Comparison of ENCODE assay signal across 9 cellular contexts in the genomic region with DNA sequence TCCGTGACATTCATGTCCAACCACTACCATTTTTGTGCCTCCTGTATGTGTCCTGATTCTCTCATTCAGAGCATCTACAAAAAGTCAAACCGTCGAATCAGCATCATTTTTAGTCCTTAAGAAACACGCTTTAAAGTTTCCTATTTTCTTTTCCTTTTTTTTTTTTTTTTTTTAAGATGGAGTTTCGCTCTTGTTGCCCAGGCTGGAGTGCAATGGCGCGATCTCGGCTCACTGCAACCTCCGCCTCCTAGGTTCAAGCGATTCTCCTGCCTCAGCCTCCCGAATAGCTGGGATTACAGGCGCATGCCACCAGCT. TPM values are rescaled to one million over a fixed set of nuclear protein-coding genes. Genes with fewer than 3 reads are reported as not detected.
A peak's percentile ranks its signal among the peaks of the same experiment; 100 is the strongest.
DNase-seq lines count a peak whose midpoint lies in the region; ATAC-seq, FAIRE-seq and TF ChIP-seq lines count a peak whose summit lies in the region.
"Not testable (repeated sequence)": the region's sequence is repeated elsewhere in the genome, so short reads cannot be mapped to it uniquely, and the experiment has no call there.
"Had no signal": no experiment of that assay in that cellular context is flagged by ENCODE, and none has a peak within 500 bp of the region (broad histone marks: within the 10 kb centered on the region; RNA-seq: fewer than 3 reads in every experiment).

No MANE protein-coding gene starts in this region.

- intact Hi-C loops in activated CD4-positive, alpha-beta T cell treated with anti-CD3 and anti-CD28 coated beads, Interleukin-2, amount 10 ng/mL, durations not matched to agents 24 days and 14 days (cut with micrococcal nuclease) = loop anchor here (5.0 kb wide), 1 partner anchor 295 kb away; the partner anchor contains the start of gene GINM1
- intact Hi-C loops in body of pancreas (cut with DNase I) = not testable (repeated sequence)
- intact Hi-C loops in HepG2 (cut with micrococcal nuclease; ENCODE audit: unreplicated experiment) = loop anchor here (5.0 kb wide), 1 partner anchor 115 kb away; the partner anchor contains the start of genes NUP43 and PCMT1

- 67 to 73% methylated on average over 12 of the region's 12 CpGs for WGBS in body of pancreas, 2 donors
- WGBS in HepG2 (ENCODE audit: low lambda C conversion rate) = 55% methylated on average over 12 of the region's 12 CpGs

- TF ChIP-seq RAD21 in HepG2 (CRISPR knock-in tag; IDR thresholded peaks at IDR 0.05) = not testable (repeated sequence)

- not testable (repeated sequence) for H4K20me1 ChIP-seq in KMS-11 (ENCODE audit: insufficient read depth)
- peaks cover 16% of the 10 kb centered on the region; the same call in 1 of the 2 replicates for H4K20me1 ChIP-seq in HepG2 (ENCODE audit: insufficient read depth, low read length)

- TF ChIP-seq CTCF in BJ (IDR thresholded peaks at IDR 0.05; ENCODE audit: insufficient read depth, low read depth, low read length); KMS-11 (conservative IDR thresholded peaks at IDR 0.05; ENCODE audit: low read depth, low read length); body of pancreas (IDR thresholded peaks at IDR 0.05); epithelial cell of esophagus (IDR thresholded peaks at IDR 0.05; ENCODE audit: insufficient read depth, low read depth, low read length, missing control alignments); HepG2 (CRISPR knock-in tag; IDR thresholded peaks at IDR 0.05); osteocyte (IDR thresholded peaks at IDR 0.05): not testable (repeated sequence)

- TF ChIP-seq POLR2A in body of pancreas (IDR thresholded peaks at IDR 0.05) = not testable (repeated sequence)
- 0 out of 4 replicates have a peak, but pooled peaks of 1 of the 2 experiments have one; percentile 17 for TF ChIP-seq POLR2A in HepG2 (IDR thresholded peaks at IDR 0.05; ENCODE audit: insufficient read depth in 1 of 2, low read depth in 2 of 2, low read length in 2 of 2)

- H3K79me2 ChIP-seq in KMS-11 (ENCODE audit: insufficient read depth, low read depth) = not testable (repeated sequence)
- H3K79me2 ChIP-seq in HepG2 (ENCODE audit: insufficient read depth, low read length) = peaks cover 29% of the 10 kb centered on the region

- POLR2A ChIA-PET in BJ (lab: Charles Lee) = not testable (repeated sequence)
- POLR2A ChIA-PET in HepG2 (lab: Yijun Ruan, JAX) = interaction anchor here (7.4 kb wide), 1 partner anchor 16 kb away, joined by 56 read pairs; no protein-coding TSS in a partner anchor

- H3K4me1 ChIP-seq in KMS-11 (ENCODE audit: low read depth, poor library complexity, severe bottlenecking) = not testable (repeated sequence)
- H3K4me1 ChIP-seq in body of pancreas = peaks cover 36% of the 10 kb centered on the region
- peaks cover 52% of the 10 kb centered on the region for H3K4me1 ChIP-seq in HepG2 (ENCODE audit: insufficient read depth, low read length)
- H3K4me1 ChIP-seq in subcutaneous abdominal adipose tissue (ENCODE audit: control insufficient read depth in 5 of 5, insufficient read depth in 5 of 5, low read length in 5 of 5) = peaks cover 0 to 38% (median 23%) of the 10 kb centered on the region in 5 donors

- not testable (repeated sequence) for FAIRE-seq in HepG2 (lab: Jason Lieb, UNC)

- H3K4me2 ChIP-seq in KMS-11 = peak overlapping the region; percentile 52
- H3K4me2 ChIP-seq in HepG2 (ENCODE audit: low read depth, low read length) = peak overlapping the region; percentile 88

- H3K36me3 ChIP-seq in BJ (ENCODE audit: control insufficient read depth, insufficient read depth, low read length); KMS-11 (ENCODE audit: insufficient read depth); body of pancreas (replicated peaks in 1 of 2; ENCODE audit: insufficient read depth in 1 of 2, low read depth in 2 of 2); HepG2 (replicated peaks in 1 of 2; ENCODE audit: control insufficient read depth in 1 of 2, insufficient read depth in 2 of 2, low read length in 2 of 2); subcutaneous abdominal adipose tissue (ENCODE audit: control insufficient read depth in 5 of 5, insufficient read depth in 5 of 5, low read length in 5 of 5): not testable (repeated sequence)

- H3K36me3 Mint-ChIP-seq in activated CD4-positive, alpha-beta T cell treated with anti-CD3 and anti-CD28 coated beads, Interleukin-2, amount 10 ng/mL, durations not matched to agents 24 days and 14 days (ENCODE audit: low read depth); osteocyte (ENCODE audit: unreplicated experiment): not testable (repeated sequence)

- TF ChIP-seq EP300 in HepG2 (IDR thresholded peaks at IDR 0.05; ENCODE audit: low read depth in 2 of 2, low read length in 2 of 2); HepG2 (CRISPR knock-in tag; IDR thresholded peaks at IDR 0.05; ENCODE audit: borderline replicate concordance): not testable (repeated sequence)

- not testable (repeated sequence) for H3K9me3 Mint-ChIP-seq in activated CD4-positive, alpha-beta T cell treated with anti-CD3 and anti-CD28 coated beads, Interleukin-2, amount 10 ng/mL, durations not matched to agents 24 days and 14 days; osteocyte (ENCODE audit: unreplicated experiment)

- BruUV-seq in HepG2 (replicated peaks; lab: Mats Ljungman, UMichigan) = not testable (repeated sequence)

- H3K27me3 ChIP-seq in BJ (ENCODE audit: control insufficient read depth, insufficient read depth, low read length); KMS-11 (ENCODE audit: insufficient read depth, low read depth); body of pancreas; HepG2 (ENCODE audit: control insufficient read depth in 1 of 2, insufficient read depth in 2 of 2, low read length in 2 of 2); subcutaneous abdominal adipose tissue (ENCODE audit: control insufficient read depth in 5 of 5, insufficient read depth in 4 of 5, low read length in 5 of 5): not testable (repeated sequence)

- peak overlapping the region; percentile 65 for H3K4me3 ChIP-seq in BJ (ENCODE audit: low read depth, low read length)
- H3K4me3 ChIP-seq in KMS-11 (IDR thresholded peaks at IDR 0.05; ENCODE audit: insufficient read depth, low read depth, low read length); body of pancreas: not testable (repeated sequence)
- peak overlapping the region; percentile 83 for H3K4me3 ChIP-seq in epithelial cell of esophagus (ENCODE audit: low read length)
- peak overlapping the region; percentile 66 to 93 (median 83); a peak in 5 of 6 replicates for H3K4me3 ChIP-seq in HepG2 (replicated peaks in 1 of 3; ENCODE audit: insufficient read depth in 1 of 3, low read depth in 2 of 3, low read length in 3 of 3)
- peak overlapping the region in 2 of 5 donors; percentile 69 to 85 for H3K4me3 ChIP-seq in subcutaneous abdominal adipose tissue (ENCODE audit: low read depth in 1 of 5, low read length in 5 of 5)

- peaks cover 18% of the 10 kb centered on the region for H3K4me1 Mint-ChIP-seq in activated CD4-positive, alpha-beta T cell treated with anti-CD3 and anti-CD28 coated beads, Interleukin-2, amount 10 ng/mL, durations not matched to agents 24 days and 14 days
- peaks cover 61% of the 10 kb centered on the region for H3K4me1 Mint-ChIP-seq in osteocyte (ENCODE audit: unreplicated experiment)

- in situ Hi-C loops in HepG2 (cut with HindIII; ENCODE audit: extremely low pct_ligation_motif_present, low pct_unique_long_range_greater_than_20kb) = not testable (repeated sequence)

- H3K9ac ChIP-seq in KMS-11; subcutaneous abdominal adipose tissue (ENCODE audit: low read length in 5 of 5): not testable (repeated sequence)
- H3K9ac ChIP-seq in HepG2 (ENCODE audit: insufficient read depth, low read depth, low read length) = peak overlapping the region; percentile 12; the same call in 1 of the 2 replicates

- not testable (repeated sequence) for ATAC-seq in body of pancreas, HepG2

- CTCF ChIA-PET in BJ (lab: Yijun Ruan, JAX) = interaction anchor here (1.0 to 3.0 kb wide), 3 partner anchors 13 to 62 kb away, joined by 3 to 7 read pairs (median 7); no protein-coding TSS in a partner anchor
- CTCF ChIA-PET in HepG2 (lab: Yijun Ruan, JAX; ENCODE audit: low intra/inter-chr PET ratio, low total read pairs) = not testable (repeated sequence)

- not testable (repeated sequence) for DNase-seq in BJ (ENCODE audit: low read depth); activated CD4-positive, alpha-beta T cell treated with anti-CD3 and anti-CD28 coated beads, Interleukin-2, amount 10 ng/mL, durations not matched to agents 24 days and 14 days; body of pancreas; epithelial cell of esophagus (ENCODE audit: low read depth); HepG2 (ENCODE audit: low spot score); osteocyte (ENCODE audit: extremely low spot score, unreplicated experiment)

- H3K4me3 Mint-ChIP-seq in activated CD4-positive, alpha-beta T cell treated with anti-CD3 and anti-CD28 coated beads, Interleukin-2, amount 10 ng/mL, durations not matched to agents 24 days and 14 days = peak overlapping the region; percentile 60
- H3K4me3 Mint-ChIP-seq in osteocyte (ENCODE audit: unreplicated experiment) = peak overlapping the region; percentile 90

- not testable (repeated sequence) for H3K27ac Mint-ChIP-seq in activated CD4-positive, alpha-beta T cell treated with anti-CD3 and anti-CD28 coated beads, Interleukin-2, amount 10 ng/mL, durations not matched to agents 24 days and 14 days
- H3K27ac Mint-ChIP-seq in osteocyte (ENCODE audit: unreplicated experiment) = peak overlapping the region; percentile 99

- H3K27ac ChIP-seq in KMS-11; HepG2 (ENCODE audit: extremely low read length, insufficient read depth, low read length): not testable (repeated sequence)
- H3K27ac ChIP-seq in body of pancreas (peak overlapping the region; percentile 97 to 99 (median 98)), subcutaneous abdominal adipose tissue (ENCODE audit: low read depth, low read length) (peak overlapping the region; percentile 89)

- not testable (repeated sequence) for H3K9me3 ChIP-seq in body of pancreas; HepG2 (ENCODE audit: low read length); subcutaneous abdominal adipose tissue (ENCODE audit: control insufficient read depth in 5 of 5, low read length in 5 of 5)

- H3K27me3 Mint-ChIP-seq in activated CD4-positive, alpha-beta T cell treated with anti-CD3 and anti-CD28 coated beads, Interleukin-2, amount 10 ng/mL, durations not matched to agents 24 days and 14 days = peaks cover 30% of the 10 kb centered on the region
- H3K27me3 Mint-ChIP-seq in osteocyte (ENCODE audit: unreplicated experiment) = not testable (repeated sequence)

- not testable (repeated sequence) for H2AFZ ChIP-seq in KMS-11 (ENCODE audit: low read depth); HepG2 (ENCODE audit: low read length)

RNA-seq across cellular contexts. Expression of gene LRP11, which starts 1.8 kb away (rescaled TPM):
- polyA plus RNA-seq in BJ (2011; rRNA removed) (26.3 and 32.6 TPM in 2 replicates), HepG2 (2011; rRNA removed) (32.4 and 35.8 TPM in 2 replicates)
- polyA minus RNA-seq in BJ (2011; rRNA and poly(A)+ RNA removed) = 31.0 and 46.7 TPM in 2 replicates
- total RNA-seq in activated CD4-positive, alpha-beta T cell treated with anti-CD3 and anti-CD28 coated beads, Interleukin-2, amount 10 ng/mL, durations not matched to agents 24 days and 14 days = 3.7 TPM in 2 replicates
- total RNA-seq in body of pancreas (10 to 100 TPM; 21.0 to 28.0 TPM), HepG2 (2016; rRNA removed; fragmentation: Illumina TruSeq; extraction: Trizol) (32.1 and 48.9 TPM in 2 replicates), osteocyte (59.6 and 75.2 TPM in 2 replicates)
- 13.6 and 13.7 TPM in 2 replicates for total RNA-seq in HepG2 (2016; cell fraction: cytosol; rRNA removed; fragmentation: Illumina TruSeq; extraction: Trizol; ENCODE audit: low read depth)
- 32.2 and 47.6 TPM in 2 replicates for total RNA-seq in HepG2 (2016; cell fraction: insoluble cytoplasmic fraction; rRNA removed; fragmentation: Illumina TruSeq; extraction: Trizol)
- 24.5 and 28.9 TPM in 2 replicates for total RNA-seq in HepG2 (2016; cell fraction: membrane; rRNA removed; fragmentation: Illumina TruSeq; extraction: Trizol)
- total RNA-seq in HepG2 (2016; cell fraction: nucleus; rRNA removed; fragmentation: Illumina TruSeq; extraction: Trizol) = 41.9 and 47.5 TPM in 2 replicates
- polyA plus RNA-seq in HepG2 (2011; cell fraction: cytosol; rRNA removed) = 25.8 and 29.0 TPM in 2 replicates
- 17.4 and 23.9 TPM in 2 replicates for polyA plus RNA-seq in HepG2 (2011; cell fraction: nucleus; rRNA removed)
- polyA plus RNA-seq in HepG2 (2012) = 41.6 TPM in 2 replicates
- 5.0 and 5.9 TPM in 2 replicates for polyA plus RNA-seq in HepG2 (2016; cell fraction: cytosol; fragmentation: Illumina TruSeq; extraction: Trizol; ENCODE audit: low read depth)
- 33.9 and 34.7 TPM in 2 replicates for polyA plus RNA-seq in HepG2 (2016; cell fraction: insoluble cytoplasmic fraction; fragmentation: Illumina TruSeq; extraction: Trizol; ENCODE audit: low read depth)
- 16.2 and 18.5 TPM in 2 replicates for polyA plus RNA-seq in HepG2 (2016; cell fraction: membrane; fragmentation: Illumina TruSeq; extraction: Trizol; ENCODE audit: low read depth)
- 61.0 and 62.4 TPM in 2 replicates for polyA plus RNA-seq in HepG2 (2016; cell fraction: nucleus; fragmentation: Illumina TruSeq; extraction: Trizol; ENCODE audit: insufficient read depth, low read depth)
- 115 and 160 TPM in 2 replicates for polyA minus RNA-seq in HepG2 (2011; rRNA and poly(A)+ RNA removed; ENCODE audit: low replicate concordance)
- polyA minus RNA-seq in HepG2 (2011; cell fraction: cytosol; rRNA and poly(A)+ RNA removed) = 33.6 and 36.5 TPM in 2 replicates
- 18.3 and 25.0 TPM in 2 replicates for polyA minus RNA-seq in HepG2 (2011; cell fraction: nucleus; rRNA and poly(A)+ RNA removed)

RNA-seq across cellular contexts. Expression of gene RAET1E, which starts 35.5 kb away (rescaled TPM):
- polyA plus RNA-seq in BJ (2011; rRNA removed) (0.22 and 0.31 TPM in 2 replicates), HepG2 (2011; rRNA removed) (not detected in 2 replicates)
- polyA minus RNA-seq in BJ (2011; rRNA and poly(A)+ RNA removed) = not detected in 2 replicates
- total RNA-seq in activated CD4-positive, alpha-beta T cell treated with anti-CD3 and anti-CD28 coated beads, Interleukin-2, amount 10 ng/mL, durations not matched to agents 24 days and 14 days = not detected in 2 replicates
- total RNA-seq in body of pancreas (not detected), HepG2 (2016; rRNA removed; fragmentation: Illumina TruSeq; extraction: Trizol) (not detected in 2 replicates), osteocyte (not detected in 2 replicates)
- total RNA-seq in HepG2 (2016; cell fraction: cytosol; rRNA removed; fragmentation: Illumina TruSeq; extraction: Trizol; ENCODE audit: low read depth) = not detected in 2 replicates
- total RNA-seq in HepG2 (2016; cell fraction: insoluble cytoplasmic fraction; rRNA removed; fragmentation: Illumina TruSeq; extraction: Trizol) = not detected in 2 replicates
- not detected in 2 replicates for total RNA-seq in HepG2 (2016; cell fraction: membrane; rRNA removed; fragmentation: Illumina TruSeq; extraction: Trizol)
- not detected in 2 replicates for total RNA-seq in HepG2 (2016; cell fraction: nucleus; rRNA removed; fragmentation: Illumina TruSeq; extraction: Trizol)
- polyA plus RNA-seq in HepG2 (2011; cell fraction: cytosol; rRNA removed) = not detected in 2 replicates
- polyA plus RNA-seq in HepG2 (2011; cell fraction: nucleus; rRNA removed) = not detected in 2 replicates
- polyA plus RNA-seq in HepG2 (2012) = not detected in 2 replicates
- polyA plus RNA-seq in HepG2 (2016; cell fraction: cytosol; fragmentation: Illumina TruSeq; extraction: Trizol; ENCODE audit: low read depth) = not detected in 2 replicates
- not detected in 2 replicates for polyA plus RNA-seq in HepG2 (2016; cell fraction: insoluble cytoplasmic fraction; fragmentation: Illumina TruSeq; extraction: Trizol; ENCODE audit: low read depth)
- not detected in 2 replicates for polyA plus RNA-seq in HepG2 (2016; cell fraction: membrane; fragmentation: Illumina TruSeq; extraction: Trizol; ENCODE audit: low read depth)
- not detected in 2 replicates for polyA plus RNA-seq in HepG2 (2016; cell fraction: nucleus; fragmentation: Illumina TruSeq; extraction: Trizol; ENCODE audit: insufficient read depth, low read depth)
- polyA minus RNA-seq in HepG2 (2011; rRNA and poly(A)+ RNA removed; ENCODE audit: low replicate concordance) = 19.1 TPM in 1 of 2 replicates, not detected in the other
- not detected in 2 replicates for polyA minus RNA-seq in HepG2 (2011; cell fraction: cytosol; rRNA and poly(A)+ RNA removed)
- not detected in 2 replicates for polyA minus RNA-seq in HepG2 (2011; cell fraction: nucleus; rRNA and poly(A)+ RNA removed)
- total RNA-seq: frontal cortex had no signal
